ENCODE assay signal across 8 cellular contexts in genomic region chr22:39520874-39521857, GRCh38.
DNase-seq lines count a peak whose midpoint lies in the region; ATAC-seq lines count a peak whose summit lies in the region.

No MANE protein-coding gene starts in this region.

- no peaks in the 10 kb centered on the region for H3K9me3 ChIP-seq in mucosa of rectum (ENCODE audit: control insufficient read depth in 2 of 2, low read length in 2 of 2)

- H3K27me3 ChIP-seq in mucosa of rectum (ENCODE audit: control insufficient read depth in 2 of 2, insufficient read depth in 2 of 2, low read length in 2 of 2) = no peaks in the 10 kb centered on the region

- H3K4me3 ChIP-seq in mucosa of rectum (ENCODE audit: low read length in 2 of 2) = peak overlapping the region; percentile 95 to 98

- peak overlapping the region; percentile 97 for H3K27ac ChIP-seq in epithelial cell of prostate
- H3K27ac ChIP-seq in mucosa of rectum (ENCODE audit: low read depth in 2 of 2, low read length in 2 of 2) = peak overlapping the region; percentile 99 to 100

- H3K4me1 ChIP-seq in mucosa of rectum (ENCODE audit: control insufficient read depth in 2 of 2, insufficient read depth in 2 of 2, low read length in 2 of 2) = peaks cover 35 to 37% of the 10 kb centered on the region in 2 donors

- H3K9ac ChIP-seq in mucosa of rectum (ENCODE audit: low read depth in 1 of 2, low read length in 2 of 2) = peak overlapping the region; percentile 98 to 99

- peak; percentile 23 for ATAC-seq in HG02798 (IDR thresholded peaks at IDR 0.05; ENCODE audit: poor library complexity, unreplicated experiment)

- H3K36me3 ChIP-seq in mucosa of rectum (ENCODE audit: control insufficient read depth in 2 of 2, insufficient read depth in 2 of 2, low read length in 2 of 2) = peaks cover 29 to 37% of the 10 kb centered on the region in 2 donors

- DNase-seq in DMS53 (lab: John Stamatoyannopoulos, UW) (peak; percentile 69), DMS53 treated with DMSO at 0.1 percent for 48 hours (lab: John Stamatoyannopoulos, UW; ENCODE audit: unreplicated experiment) (no peak), NOMO-1 treated with DMSO at 0.1 percent for 48 hours (lab: John Stamatoyannopoulos, UW; ENCODE audit: unreplicated experiment) (peak; percentile 64), epithelial cell of prostate (ENCODE audit: low read depth, low spot score) (no peak)
- DNase-seq in activated T-cell treated with anti-CD3 and anti-CD28 coated beads, Interleukin-2, amount 50 U/mL, for 1 hour = peak; percentile 73
- peak; percentile 63 for DNase-seq in stimulated activated naive CD4-positive, alpha-beta T cell treated with Interleukin-2 at 50 U/mL for 16 hours (lab: John Stamatoyannopoulos, UW)

Comparison
In these comparisons a context has a peak if more than half of its experiments do, and no peak if none do; other contexts are left out.
1. DNase-seq: peak in DMS53 (single experiment), NOMO-1 treated with DMSO at 0.1 percent for 48 hours (single experiment), activated T-cell treated with anti-CD3 and anti-CD28 coated beads, Interleukin-2, amount 50 U/mL, for 1 hour (single experiment) and stimulated activated naive CD4-positive, alpha-beta T cell treated with Interleukin-2 at 50 U/mL for 16 hours (single experiment); none in DMS53 treated with DMSO at 0.1 percent for 48 hours (single experiment) and epithelial cell of prostate (single experiment).